Comparison of ENCODE assay signal across 16 cellular contexts in the genomic region with DNA sequence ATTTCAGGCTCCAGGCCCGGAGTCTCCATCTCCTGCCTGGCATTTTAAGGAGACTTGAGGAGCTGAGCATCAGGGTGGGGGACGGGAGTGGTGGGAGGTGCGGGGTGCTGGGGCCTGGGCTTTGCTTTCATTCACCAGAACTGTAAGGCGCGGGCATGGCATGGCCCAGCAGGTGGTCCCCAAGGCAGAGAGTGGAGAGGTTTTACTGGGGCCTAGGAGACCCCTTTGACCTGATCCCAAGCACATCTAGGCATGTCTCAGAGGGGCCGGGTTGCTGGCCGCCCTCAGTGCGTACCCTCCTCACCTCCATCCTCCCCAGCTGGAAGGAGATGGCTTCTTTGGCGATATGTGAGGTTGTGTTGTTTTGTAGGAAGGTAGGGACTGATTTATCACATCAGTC.
DNase-seq lines count a peak whose midpoint lies in the region; ATAC-seq, FAIRE-seq and TF ChIP-seq lines count a peak whose summit lies in the region.
"Had no signal": no experiment of that assay in that cellular context is flagged by ENCODE, and none has a peak within 500 bp of the region (broad histone marks: within the 10 kb centered on the region; RNA-seq: fewer than 3 reads in every experiment).

No MANE protein-coding gene starts in this region.

- no peaks in the 10 kb centered on the region for H3K36me3 Mint-ChIP-seq in brain
- H3K36me3 Mint-ChIP-seq: CD8-positive, alpha-beta T cell had no signal

- peak; percentile 25 for DNase-seq in Right ventricle myocardium inferior (ENCODE audit: missing footprints)
- DNase-seq in left ventricle myocardium inferior, result no peak
- peak; percentile 52 for DNase-seq in kidney
- DNase-seq in NCI-H1048 (lab: John Stamatoyannopoulos, UW), result no peak
- no peak for DNase-seq in foreskin fibroblast
- DNase-seq: CD8-positive, alpha-beta T cell; DMS 273 treated with DMSO at 0.1 percent for 48 hours; DMS53; H9 had no signal

- no peak for FAIRE-seq in kidney (lab: Jason Lieb, UNC)
- FAIRE-seq: G401.6, GM12891, GM19239, H1 had no signal

- peak overlapping the region; percentile 12 to 75 (median 44) for H3K27ac Mint-ChIP-seq in brain
- H3K27ac Mint-ChIP-seq: B cell; CD8-positive, alpha-beta T cell; H9 had no signal

- no peaks in the 10 kb centered on the region for H3K27me3 ChIP-seq in left ventricle myocardium inferior (ENCODE audit: low read depth)
- H3K27me3 ChIP-seq: BLaER1 treated with 17β-estradiol and CSF1 and Interleukin-3, amounts not matched to agents 10 nM and 100 nM had no signal

- H3K27ac ChIP-seq in left ventricle myocardium inferior (replicated peaks), result no peak overlapping the region
- no peak overlapping the region for H3K27ac ChIP-seq in kidney (ENCODE audit: low read depth in 2 of 2, low read length in 2 of 2)
- H3K27ac ChIP-seq: BLaER1 treated with 17β-estradiol and CSF1 and Interleukin-3, amounts not matched to agents 10 nM and 100 nM had no signal

- no peaks in the 10 kb centered on the region for H3K9me3 ChIP-seq in left ventricle myocardium inferior (replicated peaks)
- no peaks in the 10 kb centered on the region for H3K9me3 ChIP-seq in kidney (ENCODE audit: control insufficient read depth in 1 of 2, low read length in 2 of 2)
- H3K9me3 ChIP-seq: BLaER1 treated with 17β-estradiol and CSF1 and Interleukin-3, amounts not matched to agents 10 nM and 100 nM had no signal

- TF ChIP-seq CTCF in left ventricle myocardium inferior (IDR thresholded peaks at IDR 0.05; ENCODE audit: borderline replicate concordance), result no peak
- no peak for TF ChIP-seq CTCF in brain (conservative IDR thresholded peaks at IDR 0.05)
- no peak for TF ChIP-seq CTCF in kidney (IDR thresholded peaks at IDR 0.05; ENCODE audit: borderline replicate concordance, extremely low read depth, insufficient read depth)
- TF ChIP-seq CTCF in foreskin fibroblast (IDR thresholded peaks at IDR 0.05; ENCODE audit: low read depth, low read length), result no peak

- H3K4me1 ChIP-seq in left ventricle myocardium inferior, result no peaks in the 10 kb centered on the region
- H3K4me1 ChIP-seq in kidney (ENCODE audit: control insufficient read depth in 1 of 2, insufficient read depth in 1 of 2, low read depth in 1 of 2, low read length in 2 of 2), result peaks cover 0 to 10% of the 10 kb centered on the region in 2 donors

- no peak for ATAC-seq in Right ventricle myocardium inferior
- ATAC-seq: CD8-positive, alpha-beta T cell had no signal

- no peaks in the 10 kb centered on the region for H3K36me3 ChIP-seq in left ventricle myocardium inferior
- no peaks in the 10 kb centered on the region for H3K36me3 ChIP-seq in kidney (ENCODE audit: control insufficient read depth in 1 of 2, insufficient read depth in 2 of 2, low read length in 2 of 2)
- H3K36me3 ChIP-seq: BLaER1 treated with 17β-estradiol and CSF1 and Interleukin-3, amounts not matched to agents 10 nM and 100 nM had no signal

- no peaks in the 10 kb centered on the region for H3K27me3 Mint-ChIP-seq in brain
- H3K27me3 Mint-ChIP-seq: B cell had no signal

- H3K9me3 Mint-ChIP-seq in brain, result no peaks in the 10 kb centered on the region
- H3K9me3 Mint-ChIP-seq: CD8-positive, alpha-beta T cell; H9 had no signal

- H3K9ac ChIP-seq in kidney (ENCODE audit: low read length in 2 of 2), result no peak overlapping the region
- H3K9ac ChIP-seq: BLaER1 treated with 17β-estradiol and CSF1 and Interleukin-3, amounts not matched to agents 10 nM and 100 nM had no signal

- no peak overlapping the region for H3K4me3 Mint-ChIP-seq in brain
- H3K4me3 Mint-ChIP-seq: B cell; CD8-positive, alpha-beta T cell; H9 had no signal

- intact Hi-C loops in Right ventricle myocardium inferior (cut with DNase I), result no loop called here
- intact Hi-C loops in left ventricle myocardium inferior (cut with micrococcal nuclease), result no loop called here
- intact Hi-C loops in kidney (cut with DNase I), result no loop called here

- H3K4me3 ChIP-seq in left ventricle myocardium inferior, result no peak overlapping the region
- H3K4me3 ChIP-seq in kidney (ENCODE audit: low read length in 2 of 2), result no peak overlapping the region
- no peak overlapping the region for H3K4me3 ChIP-seq in foreskin fibroblast (ENCODE audit: low read depth in 1 of 2, low read length in 2 of 2)
- H3K4me3 ChIP-seq: BLaER1 treated with 17β-estradiol and CSF1 and Interleukin-3, amounts not matched to agents 10 nM and 100 nM had no signal

- peaks cover 47% of the 10 kb centered on the region for H3K4me1 Mint-ChIP-seq in brain
- H3K4me1 Mint-ChIP-seq: B cell had no signal

Comparison
In these comparisons a context has a peak if more than half of its experiments do, and no peak if none do; other contexts are left out.
1. DNase-seq: peak in Right ventricle myocardium inferior (single experiment) and kidney (single experiment); none in left ventricle myocardium inferior (single experiment), NCI-H1048 (single experiment) and foreskin fibroblast (0 of 2).